In genomic region chr7:112573302-112574039, GRCh38 we compare ENCODE assay signal across 1 cellular context.
TF ChIP-seq lines count a peak whose summit lies in the region.

No MANE protein-coding gene starts in this region.

TF ChIP-seq in K562, 482 proteins besides CTCF, POLR2A, EP300 and RAD21 (continued from another document and continues in another):
- TF ChIP-seq ZMIZ1 (IDR thresholded peaks at IDR 0.05; ENCODE audit: low read depth in 2 of 2, low read length in 2 of 2), result peak in 1 of 2 experiments; percentile 83; a peak in 2 of 4 replicates
- peak; percentile 81 for TF ChIP-seq RNF2 (IDR thresholded peaks at IDR 0.05)
- TF ChIP-seq LCOR (CRISPR knock-in tag; IDR thresholded peaks at IDR 0.05), result peak; percentile 83
- TF ChIP-seq TEAD1 (CRISPR knock-in tag; IDR thresholded peaks at IDR 0.05), result peak in 1 of 2 experiments; percentile 77; a peak in 1 of 4 replicates
- TF ChIP-seq DPF2 (IDR thresholded peaks at IDR 0.05), result peak; percentile 96
- TF ChIP-seq ZNF707 (CRISPR knock-in tag; conservative IDR thresholded peaks at IDR 0.05), result no peak
- TF ChIP-seq MTA2 (IDR thresholded peaks at IDR 0.05; ENCODE audit: low read depth), result peak; percentile 91
- TF ChIP-seq STAT5A (IDR thresholded peaks at IDR 0.05; ENCODE audit: borderline replicate concordance, low read length), result peak; percentile 92
- no peak for TF ChIP-seq TAF9B (IDR thresholded peaks at IDR 0.05; ENCODE audit: partially characterized antibody)
- peak; percentile 64 to 87; a peak in 3 of 4 replicates for TF ChIP-seq TBL1XR1 (IDR thresholded peaks at IDR 0.05; ENCODE audit: low read length in 2 of 2)
- no peak; the same call in 1 of the 2 replicates for TF ChIP-seq ZNF584 (CRISPR knock-in tag; IDR thresholded peaks at IDR 0.05; ENCODE audit: low read depth)
- peak; percentile 94 for TF ChIP-seq CBFA2T2 (conservative IDR thresholded peaks at IDR 0.05)
- no peak for TF ChIP-seq SMAD2 (IDR thresholded peaks at IDR 0.05; ENCODE audit: low read depth, low read length)
- TF ChIP-seq SMARCA5 (IDR thresholded peaks at IDR 0.05), result no peak
- no peak for TF ChIP-seq NFE2L1 (tag; IDR thresholded peaks at IDR 0.05; ENCODE audit: borderline replicate concordance, low read depth)
- no peak for TF ChIP-seq ZNF668 (CRISPR knock-in tag; IDR thresholded peaks at IDR 0.05)
- TF ChIP-seq KLF10 (CRISPR knock-in tag; IDR thresholded peaks at IDR 0.05), result no peak
- TF ChIP-seq KHSRP (IDR thresholded peaks at IDR 0.05), result peak; percentile 68
- no peak for TF ChIP-seq SREBF1 (IDR thresholded peaks at IDR 0.05; ENCODE audit: borderline replicate concordance, low read depth, low read length)
- peak; percentile 70; the same call in 1 of the 2 replicates for TF ChIP-seq CREB3L1 (IDR thresholded peaks at IDR 0.05; ENCODE audit: borderline replicate concordance, low read depth)
- TF ChIP-seq USF1 (CRISPR knock-in tag; IDR thresholded peaks at IDR 0.05), result no peak
- TF ChIP-seq ZFP1 (CRISPR knock-in tag; IDR thresholded peaks at IDR 0.05), result 0 out of 2 replicates have a peak, but pooled peaks have one; percentile 14
- no peak for TF ChIP-seq E4F1 (CRISPR knock-in tag; IDR thresholded peaks at IDR 0.05; ENCODE audit: borderline replicate concordance)
- peak; percentile 72 for TF ChIP-seq HMGN3 (IDR thresholded peaks at IDR 0.05; ENCODE audit: borderline replicate concordance, extremely low read depth, insufficient read length, low read depth, low read length)
- TF ChIP-seq SP1 (CRISPR knock-in tag; IDR thresholded peaks at IDR 0.05), result peak; percentile 66; the same call in 1 of the 2 replicates
- no peak for TF ChIP-seq SETDB1 (IDR thresholded peaks at IDR 0.05; ENCODE audit: low read length)
- TF ChIP-seq ZNF146 (CRISPR knock-in tag; IDR thresholded peaks at IDR 0.05; ENCODE audit: unreplicated experiment), result no peak
- peak; percentile 62; the same call in 1 of the 2 replicates for TF ChIP-seq ZKSCAN8 (CRISPR knock-in tag; IDR thresholded peaks at IDR 0.05)
- TF ChIP-seq MAFG (tag; conservative IDR thresholded peaks at IDR 0.05), result peak; percentile 73
- TF ChIP-seq CHAMP1 (IDR thresholded peaks at IDR 0.05), result peak; percentile 87
- peak; percentile 82 for TF ChIP-seq MBD2 (IDR thresholded peaks at IDR 0.05; ENCODE audit: borderline replicate concordance, low read depth)
- peak; percentile 66 for TF ChIP-seq RFX1 (IDR thresholded peaks at IDR 0.05)
- TF ChIP-seq ZFP36 (IDR thresholded peaks at IDR 0.05; ENCODE audit: low read depth, low read length, partially characterized antibody), result no peak
- TF ChIP-seq PHB2 (IDR thresholded peaks at IDR 0.05; ENCODE audit: low read depth), result no peak
- TF ChIP-seq ZNF184 (CRISPR knock-in tag; IDR thresholded peaks at IDR 0.05), result no peak
- no peak for TF ChIP-seq ZSCAN29 (IDR thresholded peaks at IDR 0.05)
- no peak for TF ChIP-seq KLF6 (CRISPR knock-in tag; IDR thresholded peaks at IDR 0.05; ENCODE audit: borderline replicate concordance)
- TF ChIP-seq XRCC5 (IDR thresholded peaks at IDR 0.05; ENCODE audit: low read depth, low read length), result no peak
- TF ChIP-seq ETV1 (tag; conservative IDR thresholded peaks at IDR 0.05; ENCODE audit: low read depth), result no peak
- TF ChIP-seq PRMT5 (CRISPR knock-in tag; IDR thresholded peaks at IDR 0.05), result no peak
- TF ChIP-seq CCNT2 (IDR thresholded peaks at IDR 0.05; ENCODE audit: borderline replicate concordance, extremely low read depth, insufficient read length, low read depth, low read length), result peak; percentile 98
- peak; percentile 60 for TF ChIP-seq PKNOX1 (IDR thresholded peaks at IDR 0.05)
- TF ChIP-seq ZNF644 (tag; IDR thresholded peaks at IDR 0.05; ENCODE audit: low read depth), result peak; percentile 63; the same call in 1 of the 2 replicates
- peak; percentile 77 for TF ChIP-seq NFE2 (IDR thresholded peaks at IDR 0.05; ENCODE audit: low read depth)
- no peak for TF ChIP-seq GMEB1 (CRISPR knock-in tag; IDR thresholded peaks at IDR 0.05)
- TF ChIP-seq FOXM1 (IDR thresholded peaks at IDR 0.05; ENCODE audit: low read depth), result peak; percentile 90
- TF ChIP-seq FOXM1 (CRISPR knock-in tag; IDR thresholded peaks at IDR 0.05; ENCODE audit: low read depth), result no peak
- TF ChIP-seq GABPB1 (CRISPR knock-in tag; IDR thresholded peaks at IDR 0.05), result peak; percentile 28; the same call in 1 of the 2 replicates
- TF ChIP-seq ZNF133 (CRISPR knock-in tag; IDR thresholded peaks at IDR 0.05), result no peak
- no peak for TF ChIP-seq PHTF2 (CRISPR knock-in tag; IDR thresholded peaks at IDR 0.05)
- no peak for TF ChIP-seq MCM3 (IDR thresholded peaks at IDR 0.05)
- TF ChIP-seq MITF (IDR thresholded peaks at IDR 0.05), result peak; percentile 62; the same call in 1 of the 2 replicates
- TF ChIP-seq ELF1 (tag; IDR thresholded peaks at IDR 0.05), result no peak
- peak; percentile 87; the same call in 1 of the 2 replicates for TF ChIP-seq CTBP1 (IDR thresholded peaks at IDR 0.05; ENCODE audit: borderline replicate concordance)
- TF ChIP-seq ZNF197 (CRISPR knock-in tag; IDR thresholded peaks at IDR 0.05; ENCODE audit: low read depth), result 0 out of 2 replicates have a peak, but pooled peaks have one; percentile 26
- no peak for TF ChIP-seq ZNF696 (CRISPR knock-in tag; conservative IDR thresholded peaks at IDR 0.05)
- no peak for TF ChIP-seq RBM14 (IDR thresholded peaks at IDR 0.05; ENCODE audit: borderline replicate concordance, insufficient read depth, low read depth, low read length)
- TF ChIP-seq ZEB2 (IDR thresholded peaks at IDR 0.05), result peak; percentile 81; the same call in 1 of the 2 replicates
- peak; percentile 91 for TF ChIP-seq TAL1 (IDR thresholded peaks at IDR 0.05)
